26 cellular contexts compared by ENCODE assay signal in the genomic region with DNA sequence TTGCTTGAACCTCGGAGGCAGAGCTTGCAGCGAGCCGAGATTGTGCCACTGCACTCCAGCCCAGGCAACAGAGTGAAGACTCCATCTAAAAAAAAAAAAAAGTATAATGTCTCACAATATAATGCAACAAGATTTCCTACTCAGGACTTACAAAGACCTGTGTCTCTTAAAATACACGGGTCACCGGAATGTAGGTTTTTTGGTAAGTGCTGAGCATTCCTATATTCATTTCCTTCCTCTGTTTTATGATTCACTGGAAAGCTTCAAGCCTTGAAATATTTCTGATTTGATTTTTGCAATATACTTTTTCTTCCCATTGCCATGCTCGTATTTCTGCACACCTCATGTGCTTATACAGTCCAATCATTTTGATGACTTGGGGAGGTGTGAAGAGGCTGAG.
"Had no signal": no experiment of that assay in that cellular context is flagged by ENCODE, and none has a peak within 500 bp of the region (broad histone marks: within the 10 kb centered on the region; RNA-seq: fewer than 3 reads in every experiment).

No MANE protein-coding gene starts in this region.

- ATAC-seq: gastroesophageal sphincter; left cardiac atrium; naive thymus-derived CD4-positive, alpha-beta T cell; psoas muscle; sciatic nerve; stimulated activated memory B cell treated with anti-CD40 and anti-IgM and Interleukin-4, amounts not matched to agents 10 μg/mL and 1 μg/mL and 100 μg/mL, for 72 hours; upper lobe of right lung had no signal

- DNase-seq: dorsolateral prefrontal cortex; effector CD8-positive, alpha-beta T cell; esophagus squamous epithelium; foreskin fibroblast; glutamatergic neuron; kidney; left cardiac atrium; left ventricle myocardium inferior; mesendoderm; naive thymus-derived CD4-positive, alpha-beta T cell; psoas muscle; retina; spleen; stimulated activated CD4-positive, alpha-beta T cell treated with anti-CD3 and anti-CD28 coated beads, Interleukin-15, amount 100 ng/mL, for 24 hours; stimulated activated CD4-positive, alpha-beta T cell treated with anti-CD3 and anti-CD28 coated beads, Interleukin-1b, Interleukin-23, amount 100 ng/mL, for 48 hours; stimulated activated CD4-positive, alpha-beta T cell treated with anti-CD3 and anti-CD28 coated beads, Interleukin-4, amount 100 ng/mL, for 24 hours; tibial artery; upper lobe of right lung had no signal

- H3K4me3 ChIP-seq: coronary artery, dorsolateral prefrontal cortex, esophagus squamous epithelium, gastroesophageal sphincter, left ventricle myocardium inferior, lung, psoas muscle, spleen, tibial artery, upper lobe of right lung had no signal

- FAIRE-seq: endometrium, kidney had no signal

- H3K36me3 ChIP-seq: gastroesophageal sphincter, left ventricle myocardium inferior, neutrophil, spleen, tibial artery, upper lobe of right lung had no signal

- H3K4me1 ChIP-seq: esophagus squamous epithelium, tibial artery, upper lobe of right lung had no signal

- H3K9me3 ChIP-seq: esophagus squamous epithelium, gastroesophageal sphincter, left ventricle myocardium inferior, neutrophil, psoas muscle, spleen, tibial artery, upper lobe of right lung had no signal

- H3K27me3 ChIP-seq: dorsolateral prefrontal cortex, esophagus squamous epithelium, gastroesophageal sphincter, neutrophil, spleen, tibial artery, upper lobe of right lung had no signal

- H3K27ac ChIP-seq: coronary artery, dorsolateral prefrontal cortex, epithelial cell of prostate, esophagus squamous epithelium, gastroesophageal sphincter, left ventricle myocardium inferior, neutrophil, psoas muscle, spleen, tibial artery, upper lobe of right lung had no signal
